13 cellular contexts compared by ENCODE assay signal in the genomic region with DNA sequence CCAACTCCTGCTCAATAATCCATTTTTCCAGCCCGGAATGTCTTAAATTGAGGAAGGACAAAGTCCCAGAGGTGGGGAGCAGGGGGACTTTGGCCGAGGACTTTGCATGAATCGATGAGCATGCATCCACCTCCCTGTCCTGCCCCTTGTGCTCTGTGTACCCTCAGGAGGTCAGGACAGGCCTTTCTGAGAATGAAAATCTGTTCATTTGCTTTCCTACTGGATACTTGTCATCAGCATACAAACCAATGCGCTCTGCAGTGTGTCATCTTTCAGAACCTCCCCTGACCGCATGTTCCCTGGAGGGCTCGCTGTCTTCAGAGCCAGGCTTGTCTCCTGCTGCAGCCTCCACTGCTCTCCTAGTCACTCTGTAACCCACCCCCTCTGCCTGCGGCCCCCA. TPM values are rescaled to one million over a fixed set of nuclear protein-coding genes. Genes with fewer than 3 reads are reported as not detected.
"Had no signal": no experiment of that assay in that cellular context is flagged by ENCODE, and none has a peak within 500 bp of the region (broad histone marks: within the 10 kb centered on the region; RNA-seq: fewer than 3 reads in every experiment).

No MANE protein-coding gene starts in this region.

RNA-seq across cellular contexts. Expression of a gene that starts 2.6 kb away (rescaled TPM):
- total RNA-seq: activated CD4-positive, alpha-beta memory T cell treated with anti-CD3 and anti-CD28 coated beads for 36 hours; activated CD4-positive, alpha-beta T cell treated with anti-CD3 and anti-CD28 coated beads for 36 hours; activated CD8-positive, alpha-beta memory T cell treated with anti-CD3 and anti-CD28 coated beads for 36 hours; activated CD8-positive, alpha-beta T cell treated with anti-CD3 and anti-CD28 coated beads for 36 hours; T-helper 17 cell; T-helper 2 cell treated with Interferon-gamma antibody and Interleukin-4, amounts not matched to agents 100 ng/mL and 5 ng/mL, for 36 hours had no signal

RNA-seq across cellular contexts. Expression of a gene that starts 40.6 kb away (rescaled TPM):
- total RNA-seq: activated B cell treated with CpG ODN at 0.5 μM for 24 hours; activated CD4-positive, alpha-beta memory T cell treated with anti-CD3 and anti-CD28 coated beads for 36 hours; activated CD4-positive, alpha-beta memory T cell treated with anti-CD3 and anti-CD28 coated beads, Interleukin-2, amount 10 ng/mL, durations not matched to agents 7 days and 5 days; activated CD4-positive, alpha-beta T cell treated with anti-CD3 and anti-CD28 coated beads for 36 hours; activated CD4-positive, alpha-beta T cell treated with anti-CD3 and anti-CD28 coated beads, Interleukin-2, amount 10 ng/mL, durations not matched to agents 24 days and 14 days; activated CD4-positive, alpha-beta T cell treated with anti-CD3 and anti-CD28 coated beads, Interleukin-2, amount 10 ng/mL, durations not matched to agents 7 days and 5 days; activated CD8-positive, alpha-beta memory T cell treated with anti-CD3 and anti-CD28 coated beads for 36 hours; activated CD8-positive, alpha-beta memory T cell treated with anti-CD3 and anti-CD28 coated beads, Interleukin-2, amount 10 ng/mL, durations not matched to agents 7 days and 5 days; activated CD8-positive, alpha-beta T cell treated with anti-CD3 and anti-CD28 coated beads for 36 hours; activated CD8-positive, alpha-beta T cell treated with anti-CD3 and anti-CD28 coated beads, Interleukin-2, amount 10 ng/mL, durations not matched to agents 7 days and 5 days; T-helper 1 cell treated with Interleukin-12 subunit alpha and Interleukin-12 subunit beta and Interleukin-4 antibody, amounts not matched to agents 30 ng/mL and 1 ng/mL, for 36 hours; T-helper 17 cell; T-helper 2 cell treated with Interferon-gamma antibody and Interleukin-4, amounts not matched to agents 100 ng/mL and 5 ng/mL, for 36 hours had no signal
